ENCODE assay signal across 18 cellular contexts in the genomic region with DNA sequence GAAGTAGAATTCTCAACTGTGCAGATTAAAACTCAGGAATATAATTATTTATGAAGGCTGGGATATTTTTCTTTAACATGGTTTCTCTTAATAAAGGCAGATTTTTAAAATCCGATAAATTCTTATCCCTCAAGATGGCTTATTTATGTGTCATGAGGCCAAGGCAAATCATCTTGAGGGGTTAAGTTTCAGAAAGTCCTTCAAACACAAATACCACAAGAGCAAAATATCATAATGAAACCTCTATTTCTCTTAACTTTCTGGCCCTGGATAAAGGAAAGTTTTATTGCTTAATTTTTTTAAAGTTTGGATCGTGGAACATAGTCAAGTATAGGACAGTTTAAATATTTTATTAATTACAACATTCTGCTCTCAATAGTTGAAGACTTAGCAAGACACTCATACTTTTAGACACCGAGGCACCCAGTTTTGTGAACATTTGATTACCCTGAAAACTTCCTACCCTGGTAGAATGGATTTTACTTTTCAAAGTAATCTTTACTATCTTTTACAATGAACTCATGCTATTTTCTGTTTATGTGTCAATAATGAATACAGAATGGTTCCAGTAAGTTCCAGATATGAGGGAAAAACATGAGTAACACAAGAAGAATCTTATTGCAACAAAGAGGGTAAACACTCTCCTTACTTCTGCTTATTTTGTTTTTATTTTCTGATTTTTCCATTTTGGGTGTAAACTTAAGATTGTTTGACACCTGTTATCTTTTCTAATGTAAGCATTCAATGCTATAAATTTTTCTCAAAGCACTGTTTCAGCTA.
DNase-seq lines count a peak whose midpoint lies in the region; ATAC-seq, FAIRE-seq and TF ChIP-seq lines count a peak whose summit lies in the region.
"Had no signal": no experiment of that assay in that cellular context is flagged by ENCODE, and none has a peak within 500 bp of the region (broad histone marks: within the 10 kb centered on the region; RNA-seq: fewer than 3 reads in every experiment).

No MANE protein-coding gene starts in this region.

- H3K9ac ChIP-seq in PC-3 (ENCODE audit: low read length), result no peak overlapping the region
- H3K9ac ChIP-seq: BLaER1 had no signal

- H3K36me3 ChIP-seq in PC-3 (ENCODE audit: low read depth, low read length), result no peaks in the 10 kb centered on the region
- H3K36me3 ChIP-seq: BLaER1, Peyer's patch had no signal

- H4K20me1 ChIP-seq in PC-3 (ENCODE audit: low read length), result no peaks in the 10 kb centered on the region
- H4K20me1 ChIP-seq: BLaER1 had no signal

- H3K27ac Mint-ChIP-seq in Calu3 (ENCODE audit: unreplicated experiment), result no peak overlapping the region
- H3K27ac Mint-ChIP-seq: GM23338 had no signal

- no peaks in the 10 kb centered on the region for H3K79me2 ChIP-seq in PC-3 (ENCODE audit: low read length)

- CTCF ChIA-PET in PC-3 (lab: Charles Lee) (no interaction called here), Calu3 (lab: Charles Lee) (no interaction called here)

- no peak for FAIRE-seq in H54 (lab: Jason Lieb, UNC)
- FAIRE-seq: GM12891, HepG2 had no signal

- H3K36me3 Mint-ChIP-seq in Calu3 (ENCODE audit: insufficient read depth, unreplicated experiment), result no peaks in the 10 kb centered on the region

- no peak overlapping the region for H3K27ac ChIP-seq in PC-3 (ENCODE audit: low read length)
- H3K27ac ChIP-seq: BLaER1, Peyer's patch had no signal

- H3K4me1 ChIP-seq in PC-3 (ENCODE audit: insufficient read depth, low read length), result peaks cover 7% of the 10 kb centered on the region; the same call in 1 of the 2 replicates
- H3K4me1 ChIP-seq: BLaER1, Peyer's patch had no signal

- H3K4me2 ChIP-seq in PC-3 (ENCODE audit: low read length), result no peak overlapping the region
- H3K4me2 ChIP-seq: BLaER1, GM23338 had no signal

- H3K9me3 Mint-ChIP-seq in Calu3 (ENCODE audit: low read depth, unreplicated experiment), result no peaks in the 10 kb centered on the region
- H3K9me3 Mint-ChIP-seq: GM23338 had no signal

- peaks cover 20% of the 10 kb centered on the region for H3K4me1 Mint-ChIP-seq in Calu3 (ENCODE audit: low read depth, unreplicated experiment)
- H3K4me1 Mint-ChIP-seq: GM23338 had no signal

- intact Hi-C loops in PC-3 (cut with micrococcal nuclease) (no loop called here), Calu3 (cut with micrococcal nuclease; ENCODE audit: unreplicated experiment) (no loop called here)

- in situ Hi-C loops in GM13977 (cut with MboI; ENCODE audit: low pct_unique_long_range_greater_than_20kb, low sequenced_read_pairs, unreplicated experiment), result no loop called here

- no peak overlapping the region for H3K4me3 Mint-ChIP-seq in Calu3 (ENCODE audit: low read depth, unreplicated experiment)
- H3K4me3 Mint-ChIP-seq: GM23338 had no signal

- TF ChIP-seq CTCF in PC-3 (conservative IDR thresholded peaks at IDR 0.05; ENCODE audit: low read depth, low read length), result no peak
- no peak for TF ChIP-seq CTCF in epithelial cell of esophagus (IDR thresholded peaks at IDR 0.05; ENCODE audit: insufficient read depth, low read depth, low read length, missing control alignments)
- TF ChIP-seq CTCF in GM13977 (IDR thresholded peaks at IDR 0.05; ENCODE audit: extremely low read depth, insufficient read depth, missing control alignments), result no peak
- TF ChIP-seq CTCF in Calu3 (IDR thresholded peaks at IDR 0.05; ENCODE audit: unreplicated experiment), result no peak

- no peak overlapping the region for H3K4me3 ChIP-seq in PC-3 (ENCODE audit: low read length)
- H3K4me3 ChIP-seq in epithelial cell of esophagus (ENCODE audit: low read length), result no peak overlapping the region
- H3K4me3 ChIP-seq: BLaER1, GM23338, Peyer's patch had no signal

- peak; percentile 31 for DNase-seq in EL
- peak; percentile 28 for DNase-seq in PC-3
- peak; percentile 9 for DNase-seq in epithelial cell of esophagus (ENCODE audit: low read depth)
- DNase-seq in kidney glomerular epithelial cell (lab: John Stamatoyannopoulos, UW), result peak; percentile 5
- no peak for DNase-seq in H54 (ENCODE audit: insufficient read length, low spot score)
- DNase-seq in GM13977 (ENCODE audit: low spot score), result no peak
- no peak for DNase-seq in Calu3
- DNase-seq: DMS153, NCI-H1105 treated with DMSO at 0.1 percent for 48 hours, NCI-H187, NCI-H82, Peyer's patch, SHP77 treated with DMSO at 0.1 percent for 48 hours had no signal

- no peaks in the 10 kb centered on the region for H3K27me3 Mint-ChIP-seq in Calu3 (ENCODE audit: unreplicated experiment)

- ATAC-seq in PC-3 (no peak), GM18505 (IDR thresholded peaks at IDR 0.05; ENCODE audit: unreplicated experiment) (no peak)
- ATAC-seq: GM23338, HepG2 had no signal

- no peaks in the 10 kb centered on the region for H3F3A ChIP-seq in PC-3 (ENCODE audit: low read length, unreplicated experiment)

- H3K27me3 ChIP-seq in PC-3 (ENCODE audit: low read length), result no peaks in the 10 kb centered on the region
- H3K27me3 ChIP-seq: BLaER1, Peyer's patch had no signal

- BruUV-seq in PC-3 (replicated peaks; lab: Mats Ljungman, UMichigan), result no TSS peak
- no TSS peak for BruUV-seq in Calu3 (replicated peaks; lab: Mats Ljungman, UMichigan)

- H2AFZ ChIP-seq in PC-3 (ENCODE audit: low read length), result no peak overlapping the region
- H2AFZ ChIP-seq: GM23338 had no signal

- no peaks in the 10 kb centered on the region for H3K9me2 ChIP-seq in PC-3 (replicated peaks; ENCODE audit: low read length)

- TF ChIP-seq POLR2A in GM18505 (IDR thresholded peaks at IDR 0.05; ENCODE audit: borderline replicate concordance, extremely low read depth, insufficient read depth, insufficient read length), result no peak
- TF ChIP-seq POLR2A in H54 (IDR thresholded peaks at IDR 0.05; ENCODE audit: low read depth, low read length), result no peak

- POLR2A ChIA-PET in PC-3 (lab: Charles Lee; ENCODE audit: unreplicated experiment), result no interaction called here

- H3K9me3 ChIP-seq in PC-3 (ENCODE audit: low read length), result no peaks in the 10 kb centered on the region
- H3K9me3 ChIP-seq: BLaER1, Peyer's patch had no signal

Comparison
In these comparisons a context has a peak if more than half of its experiments do, and no peak if none do; other contexts are left out.
1. DNase-seq: peak in EL (single experiment), PC-3 (single experiment), epithelial cell of esophagus (single experiment) and kidney glomerular epithelial cell (single experiment); none in H54 (single experiment), GM13977 (single experiment) and Calu3 (single experiment).